Comparison of ENCODE assay signal across 2 cellular contexts in genomic region chr1:200889571-200889970, GRCh38.
TF ChIP-seq lines count a peak whose summit lies in the region.

No MANE protein-coding gene starts in this region.

TF ChIP-seq in HepG2, 621 proteins besides CTCF, POLR2A, EP300 and RAD21:
- TF ChIP-seq DBP (CRISPR knock-in tag; IDR thresholded peaks at IDR 0.05; ENCODE audit: not compliant biosample characterization): no peak
- no peak for TF ChIP-seq NCOA2 (CRISPR knock-in tag; IDR thresholded peaks at IDR 0.05)
- no peak for TF ChIP-seq ADNP (CRISPR knock-in tag; IDR thresholded peaks at IDR 0.05)
- TF ChIP-seq ZNF17 (CRISPR knock-in tag; IDR thresholded peaks at IDR 0.05): no peak
- no peak for TF ChIP-seq ZNF232 (CRISPR knock-in tag; IDR thresholded peaks at IDR 0.05; ENCODE audit: borderline replicate concordance)
- TF ChIP-seq BCLAF1 (IDR thresholded peaks at IDR 0.05): no peak
- TF ChIP-seq HIVEP1 (CRISPR knock-in tag; IDR thresholded peaks at IDR 0.05): no peak
- no peak for TF ChIP-seq KAT2B (IDR thresholded peaks at IDR 0.05; ENCODE audit: borderline replicate concordance, low read depth, low read length)
- no peak for TF ChIP-seq ZNF224 (CRISPR knock-in tag; IDR thresholded peaks at IDR 0.05)
- no peak for TF ChIP-seq JARID2 (CRISPR knock-in tag; IDR thresholded peaks at IDR 0.05; ENCODE audit: insufficient replicate concordance)
- TF ChIP-seq ZNF839 (CRISPR knock-in tag; IDR thresholded peaks at IDR 0.05; ENCODE audit: borderline replicate concordance): no peak
- TF ChIP-seq, protein P1, sequence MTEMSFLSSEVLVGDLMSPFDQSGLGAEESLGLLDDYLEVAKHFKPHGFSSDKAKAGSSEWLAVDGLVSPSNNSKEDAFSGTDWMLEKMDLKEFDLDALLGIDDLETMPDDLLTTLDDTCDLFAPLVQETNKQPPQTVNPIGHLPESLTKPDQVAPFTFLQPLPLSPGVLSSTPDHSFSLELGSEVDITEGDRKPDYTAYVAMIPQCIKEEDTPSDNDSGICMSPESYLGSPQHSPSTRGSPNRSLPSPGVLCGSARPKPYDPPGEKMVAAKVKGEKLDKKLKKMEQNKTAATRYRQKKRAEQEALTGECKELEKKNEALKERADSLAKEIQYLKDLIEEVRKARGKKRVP (CRISPR knock-in tag; IDR thresholded peaks at IDR 0.05): no peak
- TF ChIP-seq TFE3 (CRISPR knock-in tag; IDR thresholded peaks at IDR 0.05): no peak
- TF ChIP-seq ZNF282 (IDR thresholded peaks at IDR 0.05; ENCODE audit: partially characterized antibody): no peak
- no peak for TF ChIP-seq ZNF549 (CRISPR knock-in tag; IDR thresholded peaks at IDR 0.05)
- TF ChIP-seq ZNF652 (CRISPR knock-in tag; IDR thresholded peaks at IDR 0.05; ENCODE audit: borderline replicate concordance, low read depth): no peak
- TF ChIP-seq KDM5B (CRISPR knock-in tag; IDR thresholded peaks at IDR 0.05; ENCODE audit: borderline replicate concordance): no peak

TF ChIP-seq in GM12878, 131 proteins besides CTCF, POLR2A, EP300 and RAD21:
- peak; percentile 25 for TF ChIP-seq SMARCA5 (IDR thresholded peaks at IDR 0.05)
- TF ChIP-seq JUNB (IDR thresholded peaks at IDR 0.05): peak; percentile 27; the same call in 1 of the 2 replicates
- no peak for TF ChIP-seq KLF5 (IDR thresholded peaks at IDR 0.05; ENCODE audit: partially characterized antibody)
